ENCODE assay signal across 18 cellular contexts in genomic region chr13:41145136-41145908, GRCh38. TPM values are rescaled to one million over a fixed set of nuclear protein-coding genes. Genes with fewer than 3 reads are reported as not detected.
DNase-seq lines count a peak whose midpoint lies in the region; ATAC-seq, FAIRE-seq and TF ChIP-seq lines count a peak whose summit lies in the region.
"Had no signal": no experiment of that assay in that cellular context is flagged by ENCODE, and none has a peak within 500 bp of the region (broad histone marks: within the 10 kb centered on the region; RNA-seq: fewer than 3 reads in every experiment).

No MANE protein-coding gene starts in this region.

- dilution Hi-C loops in mammary epithelial cell (cut with HindIII; ENCODE audit: low sequenced_read_pairs): loop anchor here (5.0 kb wide), 1 partner anchor 42 kb away; no protein-coding TSS in a partner anchor

- no peak overlapping the region for H3K9ac ChIP-seq in mammary epithelial cell (ENCODE audit: insufficient read depth, low read length)

- peak; percentile 65 for ATAC-seq in foreskin keratinocyte
- ATAC-seq in effector memory CD8-positive, alpha-beta T cell (replicated peaks): no peak
- ATAC-seq: left lung, pancreas had no signal

- POLR2A ChIA-PET in AG04450 (lab: Yijun Ruan, JAX): interaction anchor here (0.7 kb wide), 1 partner anchor 70 kb away, joined by 5 read pairs; no protein-coding TSS in a partner anchor

- CTCF ChIA-PET in AG04450 (lab: Charles Lee) (no interaction called here), mammary epithelial cell (lab: Charles Lee; ENCODE audit: low non-redundant PET) (no interaction called here)

- peaks cover 37% of the 10 kb centered on the region for H3K36me3 Mint-ChIP-seq in HFFc6 (ENCODE audit: low read depth)
- peaks cover 6% of the 10 kb centered on the region for H3K36me3 Mint-ChIP-seq in effector memory CD8-positive, alpha-beta T cell (ENCODE audit: insufficient read depth)

- peak overlapping the region; percentile 82 for H3K27ac ChIP-seq in AG04450 (ENCODE audit: low read depth, low read length)
- peak overlapping the region; percentile 73 for H3K27ac ChIP-seq in mammary epithelial cell (ENCODE audit: insufficient read depth, low read depth, low read length)
- no peak overlapping the region for H3K27ac ChIP-seq in foreskin keratinocyte
- H3K27ac ChIP-seq: left lung, pancreas, vagina had no signal

- TF ChIP-seq POLR2A in H54 (IDR thresholded peaks at IDR 0.05; ENCODE audit: low read depth, low read length): no peak
- no peak for TF ChIP-seq POLR2A in GM12892 (IDR thresholded peaks at IDR 0.05; ENCODE audit: low read depth, low read length)

- no TSS peak for BruUV-seq in mammary epithelial cell (replicated peaks; lab: Mats Ljungman, UMichigan)

- intact Hi-C loops in mammary epithelial cell (cut with micrococcal nuclease): no loop called here

- H3K4me3 ChIP-seq in AG04450 (ENCODE audit: low read depth, low read length) (no peak overlapping the region), mammary epithelial cell (replicated peaks in 1 of 3; ENCODE audit: insufficient read depth in 1 of 3, low read depth in 2 of 3, low read length in 3 of 3) (no peak overlapping the region)
- H3K4me3 ChIP-seq: left lung, pancreas, vagina had no signal

- 8% methylated on average over 2 of the region's 4 CpGs for WGBS in mammary epithelial cell (ENCODE audit: low coverage, missing lambda C conversion rate)

- H3K27me3 Mint-ChIP-seq in HFFc6 (ENCODE audit: insufficient read depth): no peaks in the 10 kb centered on the region; the same call in 1 of the 2 replicates
- H3K27me3 Mint-ChIP-seq in effector memory CD8-positive, alpha-beta T cell: no peaks in the 10 kb centered on the region
- H3K27me3 Mint-ChIP-seq: activated CD4-positive, alpha-beta memory T cell treated with anti-CD3 and anti-CD28 coated beads, Interleukin-2, amount 10 ng/mL, durations not matched to agents 7 days and 5 days; activated naive CD4-positive, alpha-beta T cell treated with anti-CD3 and anti-CD28 coated beads, Interleukin-2, amount 50 U/mL, for 24 hours; activated T-cell treated with anti-CD3 and anti-CD28 coated beads, Interleukin-2, amount 50 U/mL, for 24 hours; brain had no signal

- peaks cover 43% of the 10 kb centered on the region for H3K4me1 Mint-ChIP-seq in HFFc6 (ENCODE audit: low read depth)
- H3K4me1 Mint-ChIP-seq in effector memory CD8-positive, alpha-beta T cell (ENCODE audit: low read depth in 2 of 2): no peaks in the 10 kb centered on the region
- H3K4me1 Mint-ChIP-seq: activated CD4-positive, alpha-beta memory T cell treated with anti-CD3 and anti-CD28 coated beads, Interleukin-2, amount 10 ng/mL, durations not matched to agents 7 days and 5 days; activated naive CD4-positive, alpha-beta T cell treated with anti-CD3 and anti-CD28 coated beads, Interleukin-2, amount 50 U/mL, for 24 hours had no signal

- peak overlapping the region; percentile 70 for H3K27ac Mint-ChIP-seq in HFFc6
- H3K27ac Mint-ChIP-seq in effector memory CD8-positive, alpha-beta T cell: no peak overlapping the region
- H3K27ac Mint-ChIP-seq: activated CD4-positive, alpha-beta memory T cell treated with anti-CD3 and anti-CD28 coated beads, Interleukin-2, amount 10 ng/mL, durations not matched to agents 7 days and 5 days; activated naive CD4-positive, alpha-beta T cell treated with anti-CD3 and anti-CD28 coated beads, Interleukin-2, amount 50 U/mL, for 24 hours; activated T-cell treated with anti-CD3 and anti-CD28 coated beads, Interleukin-2, amount 50 U/mL, for 24 hours; brain had no signal

- no peak for FAIRE-seq in H54 (lab: Jason Lieb, UNC)
- no peak for FAIRE-seq in GM12892 (lab: Jason Lieb, UNC)
- FAIRE-seq: frontal cortex, pancreas, RCC 7860 had no signal

- H2AFZ ChIP-seq in mammary epithelial cell (ENCODE audit: low read depth, low read length): peak overlapping the region; percentile 86

- in situ Hi-C loops in mammary epithelial cell (cut with MboI; ENCODE audit: low sequenced_read_pairs in 2 of 2): no loop called here

- peaks cover 33% of the 10 kb centered on the region for H3K9me3 Mint-ChIP-seq in HFFc6
- peaks cover 6 to 25% of the 10 kb centered on the region in 2 donors for H3K9me3 Mint-ChIP-seq in effector memory CD8-positive, alpha-beta T cell

- no peaks in the 10 kb centered on the region for H3K36me3 ChIP-seq in mammary epithelial cell (ENCODE audit: insufficient read depth, low read length)
- H3K36me3 ChIP-seq: left lung, pancreas had no signal

- no peak for TF ChIP-seq CTCF in AG04450 (IDR thresholded peaks at IDR 0.05; ENCODE audit: low read depth, low read length)
- no peak for TF ChIP-seq CTCF in HFFc6 (IDR thresholded peaks at IDR 0.05)
- no peak for TF ChIP-seq CTCF in mammary epithelial cell (conservative IDR thresholded peaks at IDR 0.05 in 1 of 2, IDR thresholded peaks at IDR 0.05 in 1 of 2; ENCODE audit: extremely low read depth in 1 of 2, insufficient read depth in 1 of 2, low read depth in 1 of 2, low read length in 2 of 2)
- TF ChIP-seq CTCF in foreskin keratinocyte (conservative IDR thresholded peaks at IDR 0.05): no peak

- H3K79me2 ChIP-seq in mammary epithelial cell (ENCODE audit: insufficient read depth, low read length): no peaks in the 10 kb centered on the region

- H4K20me1 ChIP-seq in mammary epithelial cell (ENCODE audit: insufficient read depth, low read length): no peaks in the 10 kb centered on the region

- peak overlapping the region; percentile 30 for H3K4me3 Mint-ChIP-seq in HFFc6
- no peak overlapping the region for H3K4me3 Mint-ChIP-seq in effector memory CD8-positive, alpha-beta T cell
- H3K4me3 Mint-ChIP-seq: activated CD4-positive, alpha-beta memory T cell treated with anti-CD3 and anti-CD28 coated beads, Interleukin-2, amount 10 ng/mL, durations not matched to agents 7 days and 5 days; activated naive CD4-positive, alpha-beta T cell treated with anti-CD3 and anti-CD28 coated beads, Interleukin-2, amount 50 U/mL, for 24 hours; activated T-cell treated with anti-CD3 and anti-CD28 coated beads, Interleukin-2, amount 50 U/mL, for 24 hours; brain had no signal

- peak overlapping the region; percentile 33 for H3K4me2 ChIP-seq in mammary epithelial cell (ENCODE audit: insufficient read depth, low read depth, low read length)

- H3K9me3 ChIP-seq in AG04450 (ENCODE audit: control insufficient read depth, insufficient read depth, low read length) (peaks cover 23% of the 10 kb centered on the region; the same call in 1 of the 2 replicates), mammary epithelial cell (replicated peaks; ENCODE audit: insufficient read depth, low read length) (peaks cover 28% of the 10 kb centered on the region)
- H3K9me3 ChIP-seq: pancreas had no signal

- peak; percentile 33 for DNase-seq in AG04450 (ENCODE audit: low read depth, low spot score)
- DNase-seq in HFFc6: peak; percentile 31
- peak; percentile 84 for DNase-seq in mammary epithelial cell
- DNase-seq in foreskin keratinocyte: peak; percentile 84 to 90
- no peak for DNase-seq in effector memory CD8-positive, alpha-beta T cell
- no peak for DNase-seq in H54 (ENCODE audit: insufficient read length, low spot score)
- no peak for DNase-seq in effector CD4-positive, alpha-beta T cell
- no peak for DNase-seq in GM12892 (ENCODE audit: insufficient read length)
- DNase-seq: activated CD4-positive, alpha-beta memory T cell treated with anti-CD3 and anti-CD28 coated beads, Interleukin-2, amount 10 ng/mL, durations not matched to agents 7 days and 5 days; activated T-cell treated with anti-CD3 and anti-CD28 coated beads, Interleukin-2, amount 50 U/mL, for 24 hours; Kasumi-1; left lung; pancreas had no signal

- peaks cover 19% of the 10 kb centered on the region for H3K4me1 ChIP-seq in mammary epithelial cell (ENCODE audit: insufficient read depth, low read length)
- H3K4me1 ChIP-seq in foreskin keratinocyte: peaks cover 14% of the 10 kb centered on the region
- H3K4me1 ChIP-seq: left lung, pancreas, vagina had no signal

- no peaks in the 10 kb centered on the region for H3K27me3 ChIP-seq in AG04450 (ENCODE audit: control insufficient read depth, insufficient read depth, low read length)
- H3K27me3 ChIP-seq in mammary epithelial cell (ENCODE audit: insufficient read depth, low read length): no peaks in the 10 kb centered on the region
- no peaks in the 10 kb centered on the region for H3K27me3 ChIP-seq in foreskin keratinocyte
- H3K27me3 ChIP-seq: left lung, pancreas, vagina had no signal

RNA-seq across cellular contexts. Expression of gene KBTBD6, which starts 12.7 kb away (rescaled TPM):
- polyA plus RNA-seq in AG04450 (2011; rRNA removed) (7.2 and 8.3 TPM in 2 replicates), mammary epithelial cell (6.9 TPM), foreskin keratinocyte (2.0 and 2.9 TPM in 2 replicates)
- polyA minus RNA-seq in AG04450 (2011; rRNA and poly(A)+ RNA removed): 19.4 and 19.6 TPM in 2 replicates
- total RNA-seq in HFFc6 (2021; fragmentation: NEBNext Ultra II Directional; extraction: Animal tissue kit (Norgen Biotek cat#: 25700)): 10 to 100 TPM; 10.8 to 13.0 (median 11.4) TPM
- total RNA-seq in mammary epithelial cell (10 to 100 TPM in 1 of 2 donors, 1 to 10 TPM in 1; 8.2 to 11.2 TPM), foreskin keratinocyte (7.7 and 9.5 TPM in 2 replicates)
- polyA minus RNA-seq in mammary epithelial cell: 30.0 TPM
- polyA plus RNA-seq in GM12892 (2012; ENCODE audit: missing spikeins): 1.9 TPM

RNA-seq across cellular contexts. Expression of gene KBTBD7, which starts 49.0 kb away (rescaled TPM):
- polyA plus RNA-seq in AG04450 (2011; rRNA removed): 5.6 and 6.9 TPM in 2 replicates
- 16.5 and 16.6 TPM in 2 replicates for polyA minus RNA-seq in AG04450 (2011; rRNA and poly(A)+ RNA removed)
- 1 to 10 TPM; 4.6 to 6.0 (median 5.3) TPM for total RNA-seq in HFFc6 (2021; fragmentation: NEBNext Ultra II Directional; extraction: Animal tissue kit (Norgen Biotek cat#: 25700))
- 1 to 10 TPM; 4.3 to 7.2 TPM for total RNA-seq in mammary epithelial cell
- 4.1 TPM for polyA plus RNA-seq in mammary epithelial cell
- 2.5 TPM for polyA minus RNA-seq in mammary epithelial cell
- 4.2 and 4.5 TPM in 2 replicates for total RNA-seq in foreskin keratinocyte
- polyA plus RNA-seq in foreskin keratinocyte: 1.2 and 1.6 TPM in 2 replicates
- 3.1 TPM for polyA plus RNA-seq in GM12892 (2012; ENCODE audit: missing spikeins)

Comparison
In these comparisons a context has a peak if more than half of its experiments do, and no peak if none do; other contexts are left out.
1. DNase-seq: peak in AG04450 (single experiment), HFFc6 (single experiment), mammary epithelial cell (single experiment) and foreskin keratinocyte (2 of 2); none in effector memory CD8-positive, alpha-beta T cell (0 of 3), H54 (single experiment), effector CD4-positive, alpha-beta T cell (single experiment) and GM12892 (single experiment).